In the genomic region with DNA sequence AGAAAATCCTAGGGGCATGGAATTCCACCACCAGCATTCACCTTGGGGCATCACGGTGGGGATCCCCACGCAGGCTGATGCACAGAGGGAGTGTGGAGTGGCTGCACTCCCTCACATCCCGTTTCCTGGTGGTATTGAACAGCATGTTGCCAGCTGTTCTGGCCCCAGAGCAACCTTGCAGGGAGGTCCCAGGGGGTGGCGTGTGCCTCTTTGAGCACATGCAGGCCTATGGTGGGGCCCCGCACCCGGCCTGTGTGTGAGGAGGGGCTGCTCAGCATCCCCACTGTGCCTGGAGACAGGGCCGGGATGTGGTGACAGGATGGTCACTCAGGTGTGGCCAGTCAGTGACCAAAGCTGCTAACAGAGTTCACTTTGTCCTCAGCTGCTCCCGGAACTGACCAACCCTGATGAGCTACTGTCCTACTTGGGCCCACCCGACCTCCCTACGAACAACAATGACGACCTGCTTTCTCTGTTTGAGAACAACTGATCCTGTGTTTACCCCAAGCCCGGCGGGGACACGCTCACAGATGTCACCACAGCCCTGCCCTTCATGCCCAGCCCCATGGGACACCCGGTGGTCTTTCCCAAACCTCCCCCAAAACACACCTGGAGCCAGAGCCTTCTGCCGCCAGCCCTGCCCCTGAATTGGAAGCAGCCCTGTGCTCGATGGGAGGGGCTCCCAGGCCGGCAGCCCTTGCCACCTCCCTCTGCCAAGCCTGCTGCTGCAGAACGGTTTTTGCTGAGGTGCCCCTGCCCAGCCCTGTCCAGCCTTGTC, we compare ENCODE assay signal across 11 cellular contexts. TPM values are rescaled to one million over a fixed set of nuclear protein-coding genes. Genes with fewer than 3 reads are reported as not detected.
DNase-seq lines count a peak whose midpoint lies in the region; ATAC-seq, FAIRE-seq and TF ChIP-seq lines count a peak whose summit lies in the region.
"Had no signal": no experiment of that assay in that cellular context is flagged by ENCODE, and none has a peak within 500 bp of the region (broad histone marks: within the 10 kb centered on the region; RNA-seq: fewer than 3 reads in every experiment).

No MANE protein-coding gene starts in this region.

- no peak for TF ChIP-seq EP300 in esophagus muscularis mucosa (IDR thresholded peaks at IDR 0.05)

- CTCF ChIA-PET in AG04450 (lab: Charles Lee), result interaction anchor here (0.6 to 1.2 kb wide), 3 partner anchors 80 to 179 kb away, joined by 3 to 4 read pairs (median 3); no protein-coding TSS in a partner anchor

- DNase-seq in AG04450 (ENCODE audit: low read depth, low spot score) (no peak), NCI-H1694 (lab: John Stamatoyannopoulos, UW) (peak; percentile 15), esophagus muscularis mucosa (ENCODE audit: extremely low spot score) (no peak), pancreas (peak in 2 of 6 donors; percentile 34 to 62), occipital lobe (lab: John Stamatoyannopoulos, UW) (no peak), NCI-H187 (lab: John Stamatoyannopoulos, UW) (no peak), aorta (no peak)
- DNase-seq: activated T-cell treated with anti-CD3 and anti-CD28 coated beads, Interleukin-2, amount 50 U/mL, for 72 hours; NCI-H226 had no signal

- intact Hi-C loops in esophagus muscularis mucosa (cut with DNase I), result no loop called here
- intact Hi-C loops in pancreas (cut with DNase I), result no loop called here
- intact Hi-C loops in aorta (cut with DNase I), result no loop called here

- H3K4me1 ChIP-seq in esophagus muscularis mucosa (peaks cover 36 to 48% (median 45%) of the 10 kb centered on the region in 4 donors), pancreas (peaks cover 10 to 36% (median 12%) of the 10 kb centered on the region in 3 donors), aorta (ENCODE audit: control insufficient read depth in 1 of 2, insufficient read depth in 2 of 2, low read length in 2 of 2) (peaks cover 0 to 2% of the 10 kb centered on the region in 2 donors)

- no peak for TF ChIP-seq CTCF in AG04450 (IDR thresholded peaks at IDR 0.05; ENCODE audit: low read depth, low read length)
- TF ChIP-seq CTCF in esophagus muscularis mucosa (IDR thresholded peaks at IDR 0.05), result no peak
- no peak for TF ChIP-seq CTCF in pancreas (IDR thresholded peaks at IDR 0.05)

- H3K9me3 ChIP-seq in AG04450 (ENCODE audit: control insufficient read depth, insufficient read depth, low read length) (no peaks in the 10 kb centered on the region), esophagus muscularis mucosa (no peaks in the 10 kb centered on the region), pancreas (no peaks in the 10 kb centered on the region), aorta (ENCODE audit: control insufficient read depth, low read length) (no peaks in the 10 kb centered on the region)

- no peaks in the 10 kb centered on the region for H3K27me3 ChIP-seq in AG04450 (ENCODE audit: control insufficient read depth, insufficient read depth, low read length)
- no peaks in the 10 kb centered on the region for H3K27me3 ChIP-seq in esophagus muscularis mucosa
- H3K27me3 ChIP-seq in pancreas, result no peaks in the 10 kb centered on the region
- no peaks in the 10 kb centered on the region for H3K27me3 ChIP-seq in aorta (ENCODE audit: control insufficient read depth in 1 of 2, insufficient read depth in 2 of 2, low read length in 1 of 2)

- 66% methylated on average over 11 of the region's 19 CpGs for WGBS in esophagus muscularis mucosa
- WGBS in pancreas, 2 donors, result 58 to 63% methylated on average over 19 of the region's 19 CpGs
- 64 to 66% methylated on average over 19 of the region's 19 CpGs for WGBS in aorta, 2 donors

- POLR2A ChIA-PET in AG04450 (lab: Yijun Ruan, JAX), result interaction anchor here (0.7 to 1.7 kb wide), 5 partner anchors 18 to 81 kb away, joined by 3 to 6 read pairs (median 6); partner anchors contain the start of gene H2AZ2

- H3K4me3 ChIP-seq in AG04450 (ENCODE audit: low read depth, low read length) (no peak overlapping the region), esophagus muscularis mucosa (peak overlapping the region in 1 of 4 donors; percentile 27), pancreas (no peak overlapping the region), aorta (ENCODE audit: low read length in 2 of 2) (no peak overlapping the region)
- H3K4me3 ChIP-seq: lung had no signal

- no peak for FAIRE-seq in pancreas (lab: Jason Lieb, UNC)

- H3K27ac ChIP-seq in AG04450 (ENCODE audit: low read depth, low read length), result peak overlapping the region; percentile 57
- H3K27ac ChIP-seq in esophagus muscularis mucosa (replicated peaks in 1 of 4), result peak overlapping the region; percentile 77 to 83 (median 80)
- H3K27ac ChIP-seq in pancreas, result peak overlapping the region; percentile 79 to 87 (median 83)
- H3K27ac ChIP-seq in aorta (ENCODE audit: low read depth in 1 of 2, low read length in 2 of 2), result peak overlapping the region in 1 of 2 donors; percentile 32

- H3K36me3 ChIP-seq in esophagus muscularis mucosa, result peaks cover 46 to 56% (median 55%) of the 10 kb centered on the region in 4 donors
- peaks cover 3 to 46% (median 30%) of the 10 kb centered on the region in 3 donors for H3K36me3 ChIP-seq in pancreas
- peaks cover 0 to 10% of the 10 kb centered on the region in 2 donors for H3K36me3 ChIP-seq in aorta (ENCODE audit: control insufficient read depth in 1 of 2, insufficient read depth in 2 of 2, low read length in 1 of 2)

- ATAC-seq in pancreas, result peak; percentile 21 to 39 (median 31)
- ATAC-seq in aorta (ENCODE audit: low FRiP score), result no peak
- no peak for ATAC-seq in GM19463 (IDR thresholded peaks at IDR 0.05; ENCODE audit: unreplicated experiment)

- TF ChIP-seq POLR2A in esophagus muscularis mucosa (IDR thresholded peaks at IDR 0.05; ENCODE audit: low read depth), result no peak

RNA-seq across cellular contexts. Expression of gene ZMIZ2, which starts 18.7 kb away (rescaled TPM):
- 4.8 and 7.7 TPM in 2 replicates for polyA plus RNA-seq in AG04450 (2011; rRNA removed)
- 14.7 and 18.6 TPM in 2 replicates for polyA minus RNA-seq in AG04450 (2011; rRNA and poly(A)+ RNA removed)
- total RNA-seq in esophagus muscularis mucosa, result 10 to 100 TPM; 12.4 to 36.0 (median 28.4) TPM
- 10 to 100 TPM; 38.4 to 83.3 (median 49.3) TPM for total RNA-seq in pancreas
- 100 to 1,000 TPM in 1 of 2 donors, 10 to 100 TPM in 1; 81.4 to 199 TPM for polyA plus RNA-seq in pancreas
- 12.6 TPM for total RNA-seq in occipital lobe
- total RNA-seq in aorta, result 10 to 100 TPM; 64.5 to 96.6 TPM
- polyA plus RNA-seq in aorta, result 10 to 100 TPM; 11.6 to 69.9 TPM

RNA-seq across cellular contexts. Expression of gene PPIA, which starts 29.2 kb away (rescaled TPM):
- polyA plus RNA-seq in AG04450 (2011; rRNA removed) (4,846 and 5,100 TPM in 2 replicates), pancreas (1,000 to 10,000 TPM; 1,017 to 1,024 TPM), aorta (1,000 to 10,000 TPM; 1,703 to 2,385 TPM)
- 704 and 770 TPM in 2 replicates for polyA minus RNA-seq in AG04450 (2011; rRNA and poly(A)+ RNA removed)
- total RNA-seq in esophagus muscularis mucosa (1,000 to 10,000 TPM; 1,223 to 1,666 (median 1,462) TPM), pancreas (100 to 1,000 TPM; 281 to 533 (median 512) TPM), occipital lobe (882 TPM), aorta (100 to 1,000 TPM; 729 to 835 TPM)

Comparison
In these comparisons a context has a peak if more than half of its experiments do, and no peak if none do; other contexts are left out.
1. ATAC-seq: peak in pancreas (4 of 4); none in aorta (single experiment) and GM19463 (single experiment).